ENCODE assay signal across 8 cellular contexts in the genomic region with DNA sequence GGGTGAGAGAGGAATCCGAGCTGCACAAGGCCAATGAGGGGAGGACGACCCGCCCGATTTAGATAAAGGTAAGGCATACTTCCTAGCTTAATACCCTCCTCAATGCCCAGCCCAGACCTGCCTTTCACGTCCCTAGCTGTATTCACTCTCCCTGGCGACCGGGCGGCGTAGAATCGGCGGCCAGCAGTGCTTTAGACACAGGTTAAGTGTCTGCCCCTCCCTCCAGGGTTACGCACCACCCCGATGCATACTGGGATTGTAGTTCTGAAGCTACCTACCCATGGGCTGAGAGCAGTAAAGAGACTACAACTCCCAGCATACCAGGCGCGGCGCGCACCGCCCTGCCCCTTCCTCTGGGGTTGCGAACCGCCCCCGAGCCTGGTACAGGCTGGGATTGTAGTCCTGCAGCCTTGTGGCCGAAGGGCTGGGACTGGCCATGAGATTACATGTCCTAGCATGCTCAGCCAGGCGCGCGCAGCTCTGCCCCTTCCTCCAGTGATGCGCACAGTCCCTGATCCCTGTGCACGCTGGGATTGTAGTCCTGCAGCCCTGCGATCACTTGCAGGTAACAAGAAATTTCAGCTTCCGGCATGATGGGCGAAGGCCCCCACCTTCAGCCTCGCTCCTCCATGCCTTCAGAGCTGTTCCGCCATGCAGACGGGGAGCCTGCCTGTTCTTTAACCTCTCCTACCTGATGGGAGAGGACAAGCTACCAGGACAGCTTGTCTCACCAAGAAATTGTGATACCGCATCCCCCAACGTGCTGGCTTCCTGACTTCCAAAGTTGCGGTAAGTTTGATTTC. TPM values are rescaled to one million over a fixed set of nuclear protein-coding genes. Genes with fewer than 3 reads are reported as not detected.
A peak's percentile ranks its signal among the peaks of the same experiment; 100 is the strongest.
DNase-seq lines count a peak whose midpoint lies in the region; ATAC-seq and TF ChIP-seq lines count a peak whose summit lies in the region.

No MANE protein-coding gene starts in this region.

- TF ChIP-seq CTCF in GM06990 (IDR thresholded peaks at IDR 0.05; ENCODE audit: insufficient read depth, low read length, poor library complexity, severe bottlenecking) (no peak), NB4 (IDR thresholded peaks at IDR 0.05; ENCODE audit: low read depth, low read length) (no peak)

- DNase-seq in GM06990 (ENCODE audit: extremely low read depth, insufficient read length), result peak; percentile 96
- DNase-seq in NB4 (ENCODE audit: low read depth), result peak; percentile 97
- DNase-seq in SK-N-DZ (ENCODE audit: low spot score), result peak; percentile 98
- peak; percentile 92 for DNase-seq in activated naive CD4-positive, alpha-beta T cell treated with anti-CD3 and anti-CD28 coated beads, Interleukin-2, amount 50 U/mL, for 16 hours
- peak; percentile 99 for DNase-seq in globus pallidus (ENCODE audit: low spot score)
- peak; percentile 96 for DNase-seq in non-pigmented ciliary epithelial cell (ENCODE audit: low read depth)
- DNase-seq in superior temporal gyrus (ENCODE audit: extremely low spot score), result peak; percentile 99

- H3K27me3 ChIP-seq in GM06990 (replicated peaks; ENCODE audit: control insufficient read depth, insufficient read depth, low read length), result no peaks in the 10 kb centered on the region

- H3K4me3 ChIP-seq in GM06990 (replicated peaks; ENCODE audit: low read depth, low read length), result peak overlapping the region; percentile 87
- H3K4me3 ChIP-seq in NB4 (ENCODE audit: low read depth, low read length), result peak overlapping the region; percentile 91

- peak; percentile 48 for TF ChIP-seq POLR2A in NB4 (IDR thresholded peaks at IDR 0.05; ENCODE audit: extremely low read depth, insufficient read length)

- peak; percentile 95 for ATAC-seq in HG02571 (IDR thresholded peaks at IDR 0.05; ENCODE audit: unreplicated experiment)

- H3K36me3 ChIP-seq in GM06990 (ENCODE audit: control insufficient read depth, insufficient read depth, low read length), result no peaks in the 10 kb centered on the region

RNA-seq across cellular contexts. Expression of a gene that starts 43.5 kb away (rescaled TPM):
- polyA plus RNA-seq in SK-N-DZ (2014; cell fraction: cytosol; rRNA removed), result 3.6 and 3.7 TPM in 2 replicates
- polyA plus RNA-seq in SK-N-DZ (2014; cell fraction: nucleus; rRNA removed), result 2.3 and 2.4 TPM in 2 replicates

RNA-seq across cellular contexts. Expression of a gene that starts 45.1 kb away (rescaled TPM):
- 13.3 and 14.3 TPM in 2 replicates for polyA plus RNA-seq in SK-N-DZ (2014; cell fraction: cytosol; rRNA removed)
- 17.6 and 24.4 TPM in 2 replicates for polyA plus RNA-seq in SK-N-DZ (2014; cell fraction: nucleus; rRNA removed)

Comparison
In these comparisons a context has a peak if more than half of its experiments do, and no peak if none do; other contexts are left out.
1. Peak in every context shown above with its lines: DNase-seq, ATAC-seq and H3K4me3 ChIP-seq.